In the genomic region with DNA sequence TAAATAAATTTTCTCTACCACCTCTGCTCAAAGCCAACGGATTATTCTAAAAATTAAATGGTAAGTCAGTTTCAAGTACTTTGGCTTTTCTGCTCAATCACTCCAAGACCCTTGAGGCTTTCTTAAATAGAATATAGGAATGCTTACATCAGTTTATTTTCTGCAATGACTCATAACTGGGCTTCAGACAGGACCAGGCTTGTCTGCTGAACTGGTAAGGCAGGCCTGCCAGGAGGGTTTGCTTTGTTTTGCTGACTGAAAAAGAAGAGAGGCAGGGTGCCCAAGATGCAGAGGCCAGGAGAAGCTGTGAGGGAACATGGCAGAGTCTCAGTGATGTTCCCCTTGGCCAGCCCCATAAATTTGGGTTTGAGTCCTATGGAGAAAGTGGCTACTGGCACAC, we compare ENCODE assay signal across 1 cellular context.
TF ChIP-seq lines count a peak whose summit lies in the region.

No MANE protein-coding gene starts in this region.

TF ChIP-seq in SK-N-SH treated with all-trans-retinoic acid at 6 μM for 48 hours, 23 proteins besides CTCF, POLR2A, EP300 and RAD21 (continued from another document):
- TF ChIP-seq, protein P1, sequence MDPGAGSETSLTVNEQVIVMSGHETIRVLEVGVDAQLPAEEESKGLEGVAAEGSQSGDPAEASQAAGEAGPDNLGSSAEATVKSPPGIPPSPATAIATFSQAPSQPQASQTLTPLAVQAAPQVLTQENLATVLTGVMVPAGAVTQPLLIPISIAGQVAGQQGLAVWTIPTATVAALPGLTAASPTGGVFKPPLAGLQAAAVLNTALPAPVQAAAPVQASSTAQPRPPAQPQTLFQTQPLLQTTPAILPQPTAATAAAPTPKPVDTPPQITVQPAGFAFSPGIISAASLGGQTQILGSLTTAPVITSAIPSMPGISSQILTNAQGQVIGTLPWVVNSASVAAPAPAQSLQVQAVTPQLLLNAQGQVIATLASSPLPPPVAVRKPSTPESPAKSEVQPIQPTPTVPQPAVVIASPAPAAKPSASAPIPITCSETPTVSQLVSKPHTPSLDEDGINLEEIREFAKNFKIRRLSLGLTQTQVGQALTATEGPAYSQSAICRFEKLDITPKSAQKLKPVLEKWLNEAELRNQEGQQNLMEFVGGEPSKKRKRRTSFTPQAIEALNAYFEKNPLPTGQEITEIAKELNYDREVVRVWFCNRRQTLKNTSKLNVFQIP (CRISPR knock-in tag; IDR thresholded peaks at IDR 0.05; ENCODE audit: borderline replicate concordance, low read depth), result no peak
- TF ChIP-seq ZFP30 (CRISPR knock-in tag; IDR thresholded peaks at IDR 0.05) (no peak), ZC3H10 (CRISPR knock-in tag; IDR thresholded peaks at IDR 0.05) (no peak), ZFP3 (CRISPR knock-in tag; IDR thresholded peaks at IDR 0.05) (no peak), PPARA (CRISPR knock-in tag; IDR thresholded peaks at IDR 0.05; ENCODE audit: borderline replicate concordance) (no peak), RARB (CRISPR knock-in tag; IDR thresholded peaks at IDR 0.05) (no peak)
- TF ChIP-seq, protein P2, sequence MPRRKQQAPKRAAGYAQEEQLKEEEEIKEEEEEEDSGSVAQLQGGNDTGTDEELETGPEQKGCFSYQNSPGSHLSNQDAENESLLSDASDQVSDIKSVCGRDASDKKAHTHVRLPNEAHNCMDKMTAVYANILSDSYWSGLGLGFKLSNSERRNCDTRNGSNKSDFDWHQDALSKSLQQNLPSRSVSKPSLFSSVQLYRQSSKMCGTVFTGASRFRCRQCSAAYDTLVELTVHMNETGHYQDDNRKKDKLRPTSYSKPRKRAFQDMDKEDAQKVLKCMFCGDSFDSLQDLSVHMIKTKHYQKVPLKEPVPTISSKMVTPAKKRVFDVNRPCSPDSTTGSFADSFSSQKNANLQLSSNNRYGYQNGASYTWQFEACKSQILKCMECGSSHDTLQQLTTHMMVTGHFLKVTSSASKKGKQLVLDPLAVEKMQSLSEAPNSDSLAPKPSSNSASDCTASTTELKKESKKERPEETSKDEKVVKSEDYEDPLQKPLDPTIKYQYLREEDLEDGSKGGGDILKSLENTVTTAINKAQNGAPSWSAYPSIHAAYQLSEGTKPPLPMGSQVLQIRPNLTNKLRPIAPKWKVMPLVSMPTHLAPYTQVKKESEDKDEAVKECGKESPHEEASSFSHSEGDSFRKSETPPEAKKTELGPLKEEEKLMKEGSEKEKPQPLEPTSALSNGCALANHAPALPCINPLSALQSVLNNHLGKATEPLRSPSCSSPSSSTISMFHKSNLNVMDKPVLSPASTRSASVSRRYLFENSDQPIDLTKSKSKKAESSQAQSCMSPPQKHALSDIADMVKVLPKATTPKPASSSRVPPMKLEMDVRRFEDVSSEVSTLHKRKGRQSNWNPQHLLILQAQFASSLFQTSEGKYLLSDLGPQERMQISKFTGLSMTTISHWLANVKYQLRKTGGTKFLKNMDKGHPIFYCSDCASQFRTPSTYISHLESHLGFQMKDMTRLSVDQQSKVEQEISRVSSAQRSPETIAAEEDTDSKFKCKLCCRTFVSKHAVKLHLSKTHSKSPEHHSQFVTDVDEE (CRISPR knock-in tag; IDR thresholded peaks at IDR 0.05), result no peak
- TF ChIP-seq, protein P3, sequence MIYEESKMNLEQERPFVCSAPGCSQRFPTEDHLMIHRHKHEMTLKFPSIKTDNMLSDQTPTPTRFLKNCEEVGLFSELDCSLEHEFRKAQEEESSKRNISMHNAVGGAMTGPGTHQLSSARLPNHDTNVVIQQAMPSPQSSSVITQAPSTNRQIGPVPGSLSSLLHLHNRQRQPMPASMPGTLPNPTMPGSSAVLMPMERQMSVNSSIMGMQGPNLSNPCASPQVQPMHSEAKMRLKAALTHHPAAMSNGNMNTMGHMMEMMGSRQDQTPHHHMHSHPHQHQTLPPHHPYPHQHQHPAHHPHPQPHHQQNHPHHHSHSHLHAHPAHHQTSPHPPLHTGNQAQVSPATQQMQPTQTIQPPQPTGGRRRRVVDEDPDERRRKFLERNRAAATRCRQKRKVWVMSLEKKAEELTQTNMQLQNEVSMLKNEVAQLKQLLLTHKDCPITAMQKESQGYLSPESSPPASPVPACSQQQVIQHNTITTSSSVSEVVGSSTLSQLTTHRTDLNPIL (CRISPR knock-in tag; IDR thresholded peaks at IDR 0.05; ENCODE audit: low read depth), result no peak
